ENCODE assay signal across 14 cellular contexts in the genomic region with DNA sequence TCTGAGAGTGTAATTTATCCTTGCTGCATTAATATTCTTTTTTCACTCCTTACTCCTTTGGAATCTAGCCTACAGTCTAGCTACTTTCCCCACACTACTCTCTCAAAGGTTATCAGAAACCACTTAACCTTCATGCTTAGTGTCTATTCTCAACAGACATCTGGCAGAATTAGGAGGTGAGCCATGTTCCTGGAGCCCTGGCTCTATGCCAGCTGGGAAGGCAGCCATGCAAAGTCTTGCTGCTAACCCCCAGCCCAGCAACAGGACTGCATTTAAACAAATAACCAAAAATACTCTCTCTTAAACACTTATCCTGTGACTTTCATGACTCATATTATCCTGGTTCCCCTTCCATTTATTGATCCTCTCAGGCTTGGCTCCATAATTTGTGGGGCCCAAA.
DNase-seq lines count a peak whose midpoint lies in the region; ATAC-seq, FAIRE-seq and TF ChIP-seq lines count a peak whose summit lies in the region.
"Had no signal": no experiment of that assay in that cellular context is flagged by ENCODE, and none has a peak within 500 bp of the region (broad histone marks: within the 10 kb centered on the region; RNA-seq: fewer than 3 reads in every experiment).

No MANE protein-coding gene starts in this region.

- no peaks in the 10 kb centered on the region for H3K36me3 Mint-ChIP-seq in nephron (ENCODE audit: low read depth)
- peaks cover 2% of the 10 kb centered on the region for H3K36me3 Mint-ChIP-seq in CD8-positive, alpha-beta T cell

- CTCF ChIA-PET in HEK293 (lab: Yijun Ruan, JAX): interaction anchor here (0.6 kb wide), 1 partner anchor 47 kb away, joined by 3 read pairs; no protein-coding TSS in a partner anchor
- CTCF ChIA-PET in CD8-positive, alpha-beta T cell (lab: Charles Lee): no interaction called here

- no peaks in the 10 kb centered on the region for H3K27me3 ChIP-seq in brain microvascular endothelial cell (replicated peaks)
- H3K27me3 ChIP-seq in CD8-positive, alpha-beta T cell (ENCODE audit: insufficient read depth, low read length): no peaks in the 10 kb centered on the region
- H3K27me3 ChIP-seq: spleen had no signal

- in situ Hi-C loops in brain microvascular endothelial cell (cut with HindIII; ENCODE audit: low pct_ligation_motif_present, low sequenced_read_pairs): no loop called here

- H3K27ac Mint-ChIP-seq in nephron: peak overlapping the region in 2 of 3 experiments; percentile 64 to 71
- no peak overlapping the region for H3K27ac Mint-ChIP-seq in CD8-positive, alpha-beta T cell
- H3K27ac Mint-ChIP-seq: naive thymus-derived CD4-positive, alpha-beta T cell had no signal

- ATAC-seq in GM19455 (IDR thresholded peaks at IDR 0.05; ENCODE audit: unreplicated experiment): no peak
- no peak for ATAC-seq in CD8-positive, alpha-beta T cell
- ATAC-seq: naive thymus-derived CD4-positive, alpha-beta T cell had no signal

- H3K4me3 Mint-ChIP-seq in nephron: no peak overlapping the region
- H3K4me3 Mint-ChIP-seq in CD8-positive, alpha-beta T cell: no peak overlapping the region
- H3K4me3 Mint-ChIP-seq: naive thymus-derived CD4-positive, alpha-beta T cell had no signal

- FAIRE-seq in HTR-8/SVneo (lab: Jason Lieb, UNC): no peak
- FAIRE-seq: GM19239 had no signal

- POLR2A ChIA-PET in HEK293 (lab: Yijun Ruan, JAX): no interaction called here
- POLR2A ChIA-PET in CD8-positive, alpha-beta T cell (lab: Charles Lee): no interaction called here

- H3K27me3 Mint-ChIP-seq in nephron (ENCODE audit: low read depth): no peaks in the 10 kb centered on the region
- no peaks in the 10 kb centered on the region for H3K27me3 Mint-ChIP-seq in CD8-positive, alpha-beta T cell (ENCODE audit: low read depth)
- H3K27me3 Mint-ChIP-seq: naive thymus-derived CD4-positive, alpha-beta T cell had no signal

- no peaks in the 10 kb centered on the region for H3K36me3 ChIP-seq in HEK293 (ENCODE audit: control insufficient read depth in 2 of 2, insufficient read depth in 1 of 2, low read length in 2 of 2)
- H3K36me3 ChIP-seq in brain microvascular endothelial cell (replicated peaks): no peaks in the 10 kb centered on the region
- H3K36me3 ChIP-seq in CD8-positive, alpha-beta T cell (ENCODE audit: insufficient read depth, low read length): no peaks in the 10 kb centered on the region
- H3K36me3 ChIP-seq: spleen had no signal

- H3K4me1 Mint-ChIP-seq in nephron: peaks cover 29% of the 10 kb centered on the region
- no peaks in the 10 kb centered on the region for H3K4me1 Mint-ChIP-seq in CD8-positive, alpha-beta T cell (ENCODE audit: low read depth)
- H3K4me1 Mint-ChIP-seq: naive thymus-derived CD4-positive, alpha-beta T cell had no signal

- no peak for TF ChIP-seq CTCF in HEK293 (tag by site-specific recombination; IDR thresholded peaks at IDR 0.05)
- TF ChIP-seq CTCF in brain microvascular endothelial cell (IDR thresholded peaks at IDR 0.05; ENCODE audit: low read depth, low read length, missing control alignments): no peak
- TF ChIP-seq CTCF in nephron (IDR thresholded peaks at IDR 0.05; ENCODE audit: unreplicated experiment in 3 of 3): no peak
- no peak for TF ChIP-seq CTCF in CD8-positive, alpha-beta T cell (IDR thresholded peaks at IDR 0.05)

- no peaks in the 10 kb centered on the region for H3K9me3 ChIP-seq in HEK293 (ENCODE audit: control insufficient read depth, insufficient read depth, low read depth, low read length)
- no peaks in the 10 kb centered on the region for H3K9me3 ChIP-seq in CD8-positive, alpha-beta T cell (ENCODE audit: low read length)

- H3K9me3 Mint-ChIP-seq in nephron: peaks cover 21% of the 10 kb centered on the region
- H3K9me3 Mint-ChIP-seq in CD8-positive, alpha-beta T cell: peaks cover 14% of the 10 kb centered on the region

- H3K4me1 ChIP-seq in HEK293 (ENCODE audit: control insufficient read depth, insufficient read depth, low read length): no peaks in the 10 kb centered on the region
- no peaks in the 10 kb centered on the region for H3K4me1 ChIP-seq in CD8-positive, alpha-beta T cell (ENCODE audit: insufficient read depth, low read length)
- H3K4me1 ChIP-seq: spleen had no signal

- DNase-seq in NCI-H2227 (lab: John Stamatoyannopoulos, UW; ENCODE audit: unreplicated experiment) (peak; percentile 61), brain microvascular endothelial cell (peak; percentile 57), HTR-8/SVneo (ENCODE audit: insufficient read length, low spot score) (no peak), ureter (ENCODE audit: low spot score) (no peak)
- no peak for DNase-seq in CD8-positive, alpha-beta T cell
- DNase-seq: naive thymus-derived CD4-positive, alpha-beta T cell; NCI-H526 treated with DMSO at 0.1 percent for 48 hours; spleen; T1000 had no signal

- H3K4me3 ChIP-seq in HEK293 (ENCODE audit: low read depth, low read length) (no peak overlapping the region), brain microvascular endothelial cell (ENCODE audit: low read depth, low read length) (no peak overlapping the region)
- H3K4me3 ChIP-seq in CD8-positive, alpha-beta T cell (ENCODE audit: low read depth, low read length): no peak overlapping the region
- H3K4me3 ChIP-seq: coronary artery, spleen had no signal

- H3K27ac ChIP-seq in HEK293 (ENCODE audit: extremely low read depth, low read depth, low read length) (no peak overlapping the region), brain microvascular endothelial cell (no peak overlapping the region)
- no peak overlapping the region for H3K27ac ChIP-seq in CD8-positive, alpha-beta T cell (ENCODE audit: low read depth, low read length)
- H3K27ac ChIP-seq: coronary artery, spleen had no signal

- intact Hi-C loops in CD8-positive, alpha-beta T cell (cut with DNase I, micrococcal nuclease): no loop called here

TF ChIP-seq in HEK293, 187 proteins besides CTCF, POLR2A, EP300 and RAD21 (continues in another document):
- TF ChIP-seq FEZF1 (tag by site-specific recombination; IDR thresholded peaks at IDR 0.05) (0 out of 2 replicates have a peak, but pooled peaks have one; percentile 10), ZNF239 (tag by site-specific recombination; IDR thresholded peaks at IDR 0.05) (no peak), ZNF560 (tag by site-specific recombination; IDR thresholded peaks at IDR 0.05; ENCODE audit: borderline replicate concordance) (no peak), ZNF747 (tag by site-specific recombination; IDR thresholded peaks at IDR 0.05) (no peak), ZNF404 (tag by site-specific recombination; IDR thresholded peaks at IDR 0.05) (no peak), ZNF549 (tag by site-specific recombination; IDR thresholded peaks at IDR 0.05) (peak; percentile 76), ZNF2 (tag by site-specific recombination; IDR thresholded peaks at IDR 0.05) (peak; percentile 89), BCL6B (tag by site-specific recombination; IDR thresholded peaks at IDR 0.05) (0 out of 2 replicates have a peak, but pooled peaks have one; percentile 34), ZNF843 (tag by site-specific recombination; IDR thresholded peaks at IDR 0.05) (0 out of 2 replicates have a peak, but pooled peaks have one; percentile 32), ZNF768 (tag by site-specific recombination; IDR thresholded peaks at IDR 0.05) (no peak), ZNF23 (tag by site-specific recombination; IDR thresholded peaks at IDR 0.05; ENCODE audit: borderline replicate concordance) (no peak), ZNF274 (IDR thresholded peaks at IDR 0.05; ENCODE audit: low read length) (no peak), ZNF274 (tag by site-specific recombination; IDR thresholded peaks at IDR 0.05; ENCODE audit: borderline replicate concordance) (no peak), ZFP41 (tag by site-specific recombination; IDR thresholded peaks at IDR 0.05; ENCODE audit: borderline replicate concordance) (no peak), GLIS1 (tag by site-specific recombination; IDR thresholded peaks at IDR 0.05) (no peak), ZNF157 (tag by site-specific recombination; IDR thresholded peaks at IDR 0.05) (no peak), ZNF660 (tag by site-specific recombination; IDR thresholded peaks at IDR 0.05) (peak; percentile 55; the same call in 1 of the 2 replicates)
- TF ChIP-seq, protein P1, sequence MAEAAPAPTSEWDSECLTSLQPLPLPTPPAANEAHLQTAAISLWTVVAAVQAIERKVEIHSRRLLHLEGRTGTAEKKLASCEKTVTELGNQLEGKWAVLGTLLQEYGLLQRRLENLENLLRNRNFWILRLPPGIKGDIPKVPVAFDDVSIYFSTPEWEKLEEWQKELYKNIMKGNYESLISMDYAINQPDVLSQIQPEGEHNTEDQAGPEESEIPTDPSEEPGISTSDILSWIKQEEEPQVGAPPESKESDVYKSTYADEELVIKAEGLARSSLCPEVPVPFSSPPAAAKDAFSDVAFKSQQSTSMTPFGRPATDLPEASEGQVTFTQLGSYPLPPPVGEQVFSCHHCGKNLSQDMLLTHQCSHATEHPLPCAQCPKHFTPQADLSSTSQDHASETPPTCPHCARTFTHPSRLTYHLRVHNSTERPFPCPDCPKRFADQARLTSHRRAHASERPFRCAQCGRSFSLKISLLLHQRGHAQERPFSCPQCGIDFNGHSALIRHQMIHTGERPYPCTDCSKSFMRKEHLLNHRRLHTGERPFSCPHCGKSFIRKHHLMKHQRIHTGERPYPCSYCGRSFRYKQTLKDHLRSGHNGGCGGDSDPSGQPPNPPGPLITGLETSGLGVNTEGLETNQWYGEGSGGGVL (tag by site-specific recombination; IDR thresholded peaks at IDR 0.05): 0 out of 2 replicates have a peak, but pooled peaks have one; percentile 10
- TF ChIP-seq, protein P2, sequence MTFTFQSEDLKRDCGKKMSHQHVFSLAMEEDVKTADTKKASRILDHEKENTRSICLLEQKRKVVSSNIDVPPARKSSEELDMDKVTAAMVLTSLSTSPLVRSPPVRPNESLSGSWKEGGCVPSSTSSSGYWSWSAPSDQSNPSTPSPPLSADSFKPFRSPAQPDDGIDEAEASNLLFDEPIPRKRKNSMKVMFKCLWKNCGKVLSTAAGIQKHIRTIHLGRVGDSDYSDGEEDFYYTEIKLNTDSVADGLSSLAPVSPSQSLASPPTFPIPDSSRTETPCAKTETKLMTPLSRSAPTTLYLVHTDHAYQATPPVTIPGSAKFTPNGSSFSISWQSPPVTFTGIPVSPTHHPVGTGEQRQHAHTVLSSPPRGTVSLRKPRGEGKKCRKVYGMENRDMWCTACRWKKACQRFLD (tag by site-specific recombination; IDR thresholded peaks at IDR 0.05): no peak

Comparison
In these comparisons a context has a peak if more than half of its experiments do, and no peak if none do; other contexts are left out.
1. DNase-seq: peak in NCI-H2227 (single experiment) and brain microvascular endothelial cell (single experiment); none in HTR-8/SVneo (single experiment), ureter (single experiment) and CD8-positive, alpha-beta T cell (0 of 7).